ENCODE assay signal across 10 cellular contexts in genomic region chr2:105431367-105432088, GRCh38. TPM values are rescaled to one million over a fixed set of nuclear protein-coding genes. Genes with fewer than 3 reads are reported as not detected.
DNase-seq lines count a peak whose midpoint lies in the region; ATAC-seq and TF ChIP-seq lines count a peak whose summit lies in the region.
"Had no signal": no experiment of that assay in that cellular context is flagged by ENCODE, and none has a peak within 500 bp of the region (broad histone marks: within the 10 kb centered on the region; RNA-seq: fewer than 3 reads in every experiment).

No MANE protein-coding gene starts in this region.

- H3K4me3 ChIP-seq in fibroblast of the aortic adventitia (ENCODE audit: low read depth, low read length) (no peak overlapping the region), osteoblast (ENCODE audit: insufficient read depth, low read length) (no peak overlapping the region), upper lobe of right lung (no peak overlapping the region)

- no peaks in the 10 kb centered on the region for H3K9me3 ChIP-seq in osteoblast (ENCODE audit: low read depth, low read length)
- no peaks in the 10 kb centered on the region for H3K9me3 ChIP-seq in upper lobe of right lung

- H3K36me3 ChIP-seq in osteoblast (ENCODE audit: insufficient read depth, low read length) (no peaks in the 10 kb centered on the region), upper lobe of right lung (no peaks in the 10 kb centered on the region)

- H3K79me2 ChIP-seq in osteoblast (ENCODE audit: insufficient read depth, low read length) = no peaks in the 10 kb centered on the region

- POLR2A ChIA-PET in activated CD4-positive, alpha-beta memory T cell treated with anti-CD3 and anti-CD28 coated beads for 36 hours (lab: Charles Lee) = no interaction called here

- intact Hi-C loops in activated CD4-positive, alpha-beta memory T cell treated with anti-CD3 and anti-CD28 coated beads for 36 hours (cut with micrococcal nuclease) = no loop called here
- intact Hi-C loops in upper lobe of right lung (cut with DNase I) = no loop called here

- ATAC-seq in upper lobe of right lung = no peak

- peaks cover 11% of the 10 kb centered on the region for H3K4me1 Mint-ChIP-seq in activated CD4-positive, alpha-beta memory T cell treated with anti-CD3 and anti-CD28 coated beads for 36 hours (ENCODE audit: low read depth)
- peaks cover 10% of the 10 kb centered on the region for H3K4me1 Mint-ChIP-seq in activated naive CD4-positive, alpha-beta T cell treated with anti-CD3 and anti-CD28 coated beads, Interleukin-2, amount 10 ng/mL, durations not matched to agents 7 days and 5 days
- H3K4me1 Mint-ChIP-seq: activated B cell treated with CpG ODN at 0.5 μM for 24 hours had no signal

- CTCF ChIA-PET in activated CD4-positive, alpha-beta memory T cell treated with anti-CD3 and anti-CD28 coated beads for 36 hours (lab: Charles Lee) = no interaction called here
- CTCF ChIA-PET in activated naive CD4-positive, alpha-beta T cell treated with anti-CD3 and anti-CD28 coated beads, Interleukin-2, amount 10 ng/mL, durations not matched to agents 7 days and 5 days (lab: Charles Lee) = no interaction called here

- no peak overlapping the region for H3K27ac Mint-ChIP-seq in activated CD4-positive, alpha-beta memory T cell treated with anti-CD3 and anti-CD28 coated beads for 36 hours
- no peak overlapping the region for H3K27ac Mint-ChIP-seq in activated naive CD4-positive, alpha-beta T cell treated with anti-CD3 and anti-CD28 coated beads, Interleukin-2, amount 10 ng/mL, durations not matched to agents 7 days and 5 days
- H3K27ac Mint-ChIP-seq: activated B cell treated with CpG ODN at 0.5 μM for 24 hours had no signal

- H3K9me3 Mint-ChIP-seq in activated CD4-positive, alpha-beta memory T cell treated with anti-CD3 and anti-CD28 coated beads for 36 hours = no peaks in the 10 kb centered on the region
- no peaks in the 10 kb centered on the region for H3K9me3 Mint-ChIP-seq in activated naive CD4-positive, alpha-beta T cell treated with anti-CD3 and anti-CD28 coated beads, Interleukin-2, amount 10 ng/mL, durations not matched to agents 7 days and 5 days

- H3K4me1 ChIP-seq in osteoblast (ENCODE audit: insufficient read depth, low read length) (no peaks in the 10 kb centered on the region), upper lobe of right lung (peaks cover 5% of the 10 kb centered on the region)

- no peaks in the 10 kb centered on the region for H3K27me3 ChIP-seq in osteoblast (ENCODE audit: insufficient read depth, low read length)
- H3K27me3 ChIP-seq in upper lobe of right lung = no peaks in the 10 kb centered on the region

- no peaks in the 10 kb centered on the region for H3K36me3 Mint-ChIP-seq in activated CD4-positive, alpha-beta memory T cell treated with anti-CD3 and anti-CD28 coated beads for 36 hours
- no peaks in the 10 kb centered on the region for H3K36me3 Mint-ChIP-seq in activated naive CD4-positive, alpha-beta T cell treated with anti-CD3 and anti-CD28 coated beads, Interleukin-2, amount 10 ng/mL, durations not matched to agents 7 days and 5 days

- peaks cover 8% of the 10 kb centered on the region for H3K27me3 Mint-ChIP-seq in activated CD4-positive, alpha-beta memory T cell treated with anti-CD3 and anti-CD28 coated beads for 36 hours
- H3K27me3 Mint-ChIP-seq in activated naive CD4-positive, alpha-beta T cell treated with anti-CD3 and anti-CD28 coated beads, Interleukin-2, amount 10 ng/mL, durations not matched to agents 7 days and 5 days = peaks cover 4% of the 10 kb centered on the region

- no peak for TF ChIP-seq CTCF in fibroblast of the aortic adventitia (IDR thresholded peaks at IDR 0.05; ENCODE audit: insufficient read depth, low read length)
- no peak for TF ChIP-seq CTCF in osteoblast (IDR thresholded peaks at IDR 0.05; ENCODE audit: extremely low read depth, low read depth, low read length)
- TF ChIP-seq CTCF in upper lobe of right lung (IDR thresholded peaks at IDR 0.05) = no peak

- no peak overlapping the region for H3K4me3 Mint-ChIP-seq in activated CD4-positive, alpha-beta memory T cell treated with anti-CD3 and anti-CD28 coated beads for 36 hours
- no peak overlapping the region for H3K4me3 Mint-ChIP-seq in activated naive CD4-positive, alpha-beta T cell treated with anti-CD3 and anti-CD28 coated beads, Interleukin-2, amount 10 ng/mL, durations not matched to agents 7 days and 5 days
- H3K4me3 Mint-ChIP-seq: activated B cell treated with CpG ODN at 0.5 μM for 24 hours had no signal

- H4K20me1 ChIP-seq in osteoblast (ENCODE audit: insufficient read depth, low read length) = no peaks in the 10 kb centered on the region

- peak; percentile 57 for DNase-seq in Ammon's horn (ENCODE audit: low spot score)
- peak; percentile 31 for DNase-seq in NCI-H774 (lab: John Stamatoyannopoulos, UW)
- peak; percentile 55 for DNase-seq in fibroblast of the aortic adventitia (ENCODE audit: low read depth)
- peak; percentile 80 for DNase-seq in osteoblast (ENCODE audit: insufficient read length, low spot score, missing footprints)
- no peak for DNase-seq in activated CD4-positive, alpha-beta memory T cell treated with anti-CD3 and anti-CD28 coated beads for 36 hours
- DNase-seq in upper lobe of right lung = no peak
- DNase-seq in NCI-H526 (lab: John Stamatoyannopoulos, UW) = no peak
- DNase-seq in activated naive CD4-positive, alpha-beta T cell treated with anti-CD3 and anti-CD28 coated beads, Interleukin-2, amount 10 ng/mL, durations not matched to agents 7 days and 5 days = no peak
- DNase-seq: activated B cell treated with CpG ODN at 0.5 μM for 24 hours, hippocampal formation had no signal

- H3K27ac ChIP-seq in osteoblast (ENCODE audit: low read depth, low read length) (no peak overlapping the region), upper lobe of right lung (no peak overlapping the region)

- no peak overlapping the region for H3K4me2 ChIP-seq in osteoblast (ENCODE audit: insufficient read depth, low read length)

- H2AFZ ChIP-seq in osteoblast (ENCODE audit: low read length) = no peak overlapping the region

RNA-seq across cellular contexts. Expression of gene FHL2, which starts 32.7 kb away (rescaled TPM):
- total RNA-seq in fibroblast of the aortic adventitia (ENCODE audit: low replicate concordance) (92.4 and 267 TPM in 2 replicates), osteoblast (566 and 568 TPM in 2 replicates), upper lobe of right lung (13.8 TPM)
- 1 to 10 TPM; 1.3 to 1.5 TPM for total RNA-seq in activated CD4-positive, alpha-beta memory T cell treated with anti-CD3 and anti-CD28 coated beads for 36 hours

Comparison
In these comparisons a context has a peak if more than half of its experiments do, and no peak if none do; other contexts are left out.
1. DNase-seq: peak in Ammon's horn (single experiment), NCI-H774 (single experiment), fibroblast of the aortic adventitia (single experiment) and osteoblast (single experiment); none in activated CD4-positive, alpha-beta memory T cell treated with anti-CD3 and anti-CD28 coated beads for 36 hours (single experiment), upper lobe of right lung (single experiment), NCI-H526 (0 of 2) and activated naive CD4-positive, alpha-beta T cell treated with anti-CD3 and anti-CD28 coated beads, Interleukin-2, amount 10 ng/mL, durations not matched to agents 7 days and 5 days (single experiment).